In the genomic region with DNA sequence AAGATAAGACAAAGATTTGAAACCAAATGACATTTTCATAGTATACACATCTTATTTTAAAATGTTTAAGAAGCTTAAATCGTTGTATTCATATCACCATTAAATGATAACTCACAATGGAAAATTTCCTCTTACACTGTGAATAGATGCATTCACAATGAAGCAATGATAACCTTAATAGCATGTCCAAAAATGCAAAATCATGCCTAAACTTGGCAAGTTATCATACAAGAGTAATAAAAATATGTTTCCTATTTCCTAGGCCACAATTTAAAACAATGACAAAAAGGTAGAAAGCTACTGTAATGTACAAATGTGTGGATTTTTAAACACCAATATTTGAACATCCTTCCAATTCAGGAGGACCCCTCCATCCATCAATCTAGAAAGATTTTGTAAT, we compare ENCODE assay signal across 19 cellular contexts.
DNase-seq lines count a peak whose midpoint lies in the region; FAIRE-seq and TF ChIP-seq lines count a peak whose summit lies in the region.
"Had no signal": no experiment of that assay in that cellular context is flagged by ENCODE, and none has a peak within 500 bp of the region (broad histone marks: within the 10 kb centered on the region; RNA-seq: fewer than 3 reads in every experiment).

No MANE protein-coding gene starts in this region.

- FAIRE-seq in endothelial cell of umbilical vein (lab: Jason Lieb, UNC) = no peak
- FAIRE-seq: A549, GM12891, GM18507 had no signal

- H3K79me2 ChIP-seq in mammary epithelial cell (ENCODE audit: insufficient read depth, low read length) (no peaks in the 10 kb centered on the region), endothelial cell of umbilical vein (ENCODE audit: control insufficient read depth, insufficient read depth, low read length) (no peaks in the 10 kb centered on the region), smooth muscle cell (ENCODE audit: low read depth) (no peaks in the 10 kb centered on the region)

- dilution Hi-C loops in mammary epithelial cell (cut with HindIII; ENCODE audit: low sequenced_read_pairs) (no loop called here), endothelial cell of umbilical vein (cut with MboI; ENCODE audit: extremely low pct_ligation_motif_present, low sequenced_read_pairs) (no loop called here)

- H3K4me1 ChIP-seq in mammary epithelial cell (ENCODE audit: insufficient read depth, low read length) = peaks cover 4% of the 10 kb centered on the region
- no peaks in the 10 kb centered on the region for H3K4me1 ChIP-seq in breast epithelium
- H3K4me1 ChIP-seq in endothelial cell of umbilical vein (ENCODE audit: control insufficient read depth, extremely low read depth, insufficient read depth, low read length) = no peaks in the 10 kb centered on the region
- H3K4me1 ChIP-seq in smooth muscle cell (ENCODE audit: low read depth) = no peaks in the 10 kb centered on the region
- H3K4me1 ChIP-seq: A549 had no signal

- no peak overlapping the region for H3K27ac ChIP-seq in mammary epithelial cell (ENCODE audit: insufficient read depth, low read depth, low read length)
- H3K27ac ChIP-seq in breast epithelium = no peak overlapping the region
- H3K27ac ChIP-seq in endothelial cell of umbilical vein (ENCODE audit: insufficient read depth, low read depth, low read length) = no peak overlapping the region
- no peak overlapping the region for H3K27ac ChIP-seq in smooth muscle cell (ENCODE audit: low read depth)
- H3K27ac ChIP-seq: A549 had no signal

- no peaks in the 10 kb centered on the region for H4K20me1 ChIP-seq in mammary epithelial cell (ENCODE audit: insufficient read depth, low read length)
- H4K20me1 ChIP-seq in endothelial cell of umbilical vein (replicated peaks; ENCODE audit: control insufficient read depth, extremely low read depth, insufficient read depth, low read length) = no peaks in the 10 kb centered on the region
- no peaks in the 10 kb centered on the region for H4K20me1 ChIP-seq in smooth muscle cell (ENCODE audit: low read depth)

- H3K9me3 ChIP-seq in mammary epithelial cell (replicated peaks; ENCODE audit: insufficient read depth, low read length) = no peaks in the 10 kb centered on the region
- no peaks in the 10 kb centered on the region for H3K9me3 ChIP-seq in breast epithelium
- no peaks in the 10 kb centered on the region for H3K9me3 ChIP-seq in endothelial cell of umbilical vein (replicated peaks; ENCODE audit: control insufficient read depth, insufficient read depth, low read length)
- H3K9me3 ChIP-seq in smooth muscle cell (replicated peaks; ENCODE audit: low read depth) = no peaks in the 10 kb centered on the region
- H3K9me3 ChIP-seq: A549 had no signal

- intact Hi-C loops in mammary epithelial cell (cut with micrococcal nuclease) (no loop called here), breast epithelium (cut with DNase I; ENCODE audit: low total_unique reads) (no loop called here), endothelial cell of umbilical vein (cut with micrococcal nuclease) (no loop called here)

- 35% methylated on average over 1 of the region's 1 CpG for WGBS in mammary epithelial cell (ENCODE audit: low coverage, missing lambda C conversion rate)
- 92% methylated on average over 1 of the region's 1 CpG for WGBS in smooth muscle cell (ENCODE audit: low lambda C conversion rate)

- in situ Hi-C loops in mammary epithelial cell (cut with MboI; ENCODE audit: low sequenced_read_pairs in 2 of 2) = no loop called here

- H3K4me3 ChIP-seq in mammary epithelial cell (replicated peaks in 1 of 3; ENCODE audit: insufficient read depth in 1 of 3, low read depth in 2 of 3, low read length in 3 of 3) (no peak overlapping the region), breast epithelium (no peak overlapping the region), endothelial cell of umbilical vein (replicated peaks in 1 of 3; ENCODE audit: insufficient read depth in 1 of 3, low read depth in 1 of 3, low read length in 3 of 3) (no peak overlapping the region), smooth muscle cell (no peak overlapping the region)
- H3K4me3 ChIP-seq: A549, GM23338 had no signal

- H3K36me3 ChIP-seq in mammary epithelial cell (ENCODE audit: insufficient read depth, low read length) (no peaks in the 10 kb centered on the region), breast epithelium (no peaks in the 10 kb centered on the region), endothelial cell of umbilical vein (ENCODE audit: control insufficient read depth in 2 of 2, extremely low read depth in 1 of 2, insufficient read depth in 2 of 2, low read length in 2 of 2) (no peaks in the 10 kb centered on the region), smooth muscle cell (ENCODE audit: low read depth) (no peaks in the 10 kb centered on the region)

- H3F3A ChIP-seq in smooth muscle cell (ENCODE audit: low read depth) = no peaks in the 10 kb centered on the region

- DNase-seq in mammary epithelial cell (no peak), breast epithelium (ENCODE audit: low spot score in 2 of 2) (no peak), endothelial cell of umbilical vein (ENCODE audit: low read depth, low spot score) (peak; percentile 18), smooth muscle cell (lab: John Stamatoyannopoulos, UW; ENCODE audit: unreplicated experiment) (no peak), hepatic stellate cell (ENCODE audit: low spot score) (no peak)
- no peak for DNase-seq in stimulated activated naive CD4-positive, alpha-beta T cell (lab: John Stamatoyannopoulos, UW)
- DNase-seq: 8988T; C1 segment of cervical spinal cord; Calu3; CD4-positive, alpha-beta memory T cell; COR-L47; DMS53; DMS79 treated with DMSO at 0.1 percent for 48 hours; GF-D8; H9 had no signal

- H2AFZ ChIP-seq in mammary epithelial cell (ENCODE audit: low read depth, low read length) (peak overlapping the region; percentile 40), endothelial cell of umbilical vein (ENCODE audit: low read depth, low read length) (no peak overlapping the region), smooth muscle cell (ENCODE audit: low read depth) (peak overlapping the region; percentile 57)
- H2AFZ ChIP-seq: GM23338 had no signal

- TF ChIP-seq CTCF in mammary epithelial cell (conservative IDR thresholded peaks at IDR 0.05 in 1 of 2, IDR thresholded peaks at IDR 0.05 in 1 of 2; ENCODE audit: extremely low read depth in 1 of 2, insufficient read depth in 1 of 2, low read depth in 1 of 2, low read length in 2 of 2) (no peak), breast epithelium (IDR thresholded peaks at IDR 0.05) (no peak), endothelial cell of umbilical vein (IDR thresholded peaks at IDR 0.05; ENCODE audit: extremely low read depth in 1 of 2, insufficient read depth in 1 of 2, low read depth in 1 of 2, low read length in 2 of 2) (no peak), smooth muscle cell (IDR thresholded peaks at IDR 0.05; ENCODE audit: borderline replicate concordance, insufficient read depth, poor library complexity, severe bottlenecking) (no peak)

- H3K9ac ChIP-seq in mammary epithelial cell (ENCODE audit: insufficient read depth, low read length) (no peak overlapping the region), endothelial cell of umbilical vein (replicated peaks; ENCODE audit: extremely low read depth, insufficient read depth, low read length) (no peak overlapping the region), smooth muscle cell (ENCODE audit: low read depth) (no peak overlapping the region)

- BruUV-seq in mammary epithelial cell (replicated peaks; lab: Mats Ljungman, UMichigan) = no TSS peak
- no TSS peak for BruUV-seq in endothelial cell of umbilical vein (replicated peaks; lab: Mats Ljungman, UMichigan)

- no peaks in the 10 kb centered on the region for H3K27me3 ChIP-seq in mammary epithelial cell (ENCODE audit: insufficient read depth, low read length)
- no peaks in the 10 kb centered on the region for H3K27me3 ChIP-seq in breast epithelium
- H3K27me3 ChIP-seq in endothelial cell of umbilical vein (ENCODE audit: control insufficient read depth in 2 of 2, insufficient read depth in 2 of 2, low read length in 2 of 2) = no peaks in the 10 kb centered on the region
- H3K27me3 ChIP-seq in smooth muscle cell (ENCODE audit: low read depth) = no peaks in the 10 kb centered on the region

- no peak for TF ChIP-seq POLR2A in breast epithelium (IDR thresholded peaks at IDR 0.05)
- no peak for TF ChIP-seq POLR2A in endothelial cell of umbilical vein (IDR thresholded peaks at IDR 0.05; ENCODE audit: low read depth, low read length)

- H3K9me1 ChIP-seq in endothelial cell of umbilical vein (replicated peaks; ENCODE audit: control insufficient read depth, extremely low read depth, insufficient read depth, low read length) = no peaks in the 10 kb centered on the region

- H3K4me2 ChIP-seq in mammary epithelial cell (ENCODE audit: insufficient read depth, low read depth, low read length) (no peak overlapping the region), endothelial cell of umbilical vein (ENCODE audit: insufficient read depth, low read length) (no peak overlapping the region), smooth muscle cell (no peak overlapping the region)
- H3K4me2 ChIP-seq: A549, GM23338 had no signal

- CTCF ChIA-PET in mammary epithelial cell (lab: Charles Lee; ENCODE audit: low non-redundant PET) (no interaction called here), endothelial cell of umbilical vein (lab: Charles Lee) (interaction anchor here (1.0 to 2.1 kb wide), 2 partner anchors 12 to 18 kb away, joined by 3 to 4 read pairs; no protein-coding TSS in a partner anchor)

- POLR2A ChIA-PET in endothelial cell of umbilical vein (lab: Charles Lee) = no interaction called here

TF ChIP-seq in endothelial cell of umbilical vein, 7 proteins besides CTCF, POLR2A, EP300 and RAD21:
- TF ChIP-seq FOS (IDR thresholded peaks at IDR 0.05; ENCODE audit: borderline replicate concordance, insufficient read depth, low read length) (no peak), MYC (IDR thresholded peaks at IDR 0.05; ENCODE audit: low read depth, low read length) (no peak), GATA2 (IDR thresholded peaks at IDR 0.05; ENCODE audit: insufficient read depth, insufficient read length, low read depth, low read length) (no peak), JUN (IDR thresholded peaks at IDR 0.05; ENCODE audit: borderline replicate concordance, insufficient read depth, insufficient read length, low read depth) (no peak), MAX (IDR thresholded peaks at IDR 0.05; ENCODE audit: insufficient read depth, insufficient read length) (no peak), POLR2AphosphoS5 (IDR thresholded peaks at IDR 0.05; ENCODE audit: insufficient read depth, low read depth, low read length) (no peak), EZH2 (IDR thresholded peaks at IDR 0.05; ENCODE audit: borderline replicate concordance, low read depth, low read length, severe bottlenecking) (no peak)
